15 cellular contexts compared by ENCODE assay signal in the genomic region with DNA sequence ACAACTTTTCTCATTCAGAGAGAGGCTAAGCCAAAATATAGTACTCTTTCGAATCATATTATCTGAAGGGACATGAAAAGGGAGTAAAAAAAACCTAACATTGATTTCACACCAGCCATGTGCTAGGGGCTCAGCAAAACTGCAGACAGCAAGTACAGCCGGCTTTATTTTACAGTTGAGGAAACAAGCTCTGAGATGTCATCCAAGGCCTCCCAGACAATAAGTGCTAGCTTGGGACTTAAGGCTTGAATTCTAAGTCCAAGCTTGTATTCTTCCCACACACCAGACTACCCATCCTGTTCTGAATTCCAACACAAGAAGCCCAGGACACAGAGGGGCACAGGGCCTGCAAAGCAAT.
DNase-seq lines count a peak whose midpoint lies in the region; ATAC-seq and TF ChIP-seq lines count a peak whose summit lies in the region.
"Had no signal": no experiment of that assay in that cellular context is flagged by ENCODE, and none has a peak within 500 bp of the region (broad histone marks: within the 10 kb centered on the region; RNA-seq: fewer than 3 reads in every experiment).

No MANE protein-coding gene starts in this region.

- no peak for TF ChIP-seq CTCF in AG10803 (conservative IDR thresholded peaks at IDR 0.05; ENCODE audit: low read length)
- no peak for TF ChIP-seq CTCF in RWPE2 (IDR thresholded peaks at IDR 0.05; ENCODE audit: poor library complexity, severe bottlenecking)
- no peak for TF ChIP-seq CTCF in fibroblast of pulmonary artery (IDR thresholded peaks at IDR 0.05; ENCODE audit: low read length, missing control alignments)
- no peak for TF ChIP-seq CTCF in gastrocnemius medialis (IDR thresholded peaks at IDR 0.05 in 4 of 5, conservative IDR thresholded peaks at IDR 0.05 in 1 of 5)

- H3K27me3 ChIP-seq in RWPE2 (ENCODE audit: insufficient read depth, poor library complexity, severe bottlenecking) (no peaks in the 10 kb centered on the region), gastrocnemius medialis (no peaks in the 10 kb centered on the region)
- H3K27me3 ChIP-seq: BE2C, colonic mucosa had no signal

- TF ChIP-seq POLR2A in gastrocnemius medialis (IDR thresholded peaks at IDR 0.05) = no peak
- TF ChIP-seq POLR2A in GM18505 (IDR thresholded peaks at IDR 0.05; ENCODE audit: borderline replicate concordance, extremely low read depth, insufficient read depth, insufficient read length) = no peak

- intact Hi-C loops in gastrocnemius medialis (cut with DNase I; ENCODE audit: low total_unique reads) = no loop called here

- peak; percentile 52 for DNase-seq in AG10803 (ENCODE audit: low read depth)
- DNase-seq in RWPE2 (ENCODE audit: low spot score) = no peak
- DNase-seq in fibroblast of pulmonary artery (ENCODE audit: low read depth) = peak; percentile 60
- DNase-seq in gastrocnemius medialis = no peak
- DNase-seq in HT-29 (ENCODE audit: low spot score) = no peak
- no peak for DNase-seq in natural killer cell treated with Interleukin-12 subunit alpha and Interleukin-12 subunit beta and Interleukin-15 and Interleukin-18, amount 100 ng/mL, for 72 hours (ENCODE audit: low spot score)
- DNase-seq: activated naive CD4-positive, alpha-beta T cell treated with anti-CD3 and anti-CD28 coated beads for 36 hours; BE2C; colonic mucosa; Kasumi-1; NCI-H2029 had no signal

- ATAC-seq in RWPE2 (ENCODE audit: low read depth) = no peak
- no peak for ATAC-seq in gastrocnemius medialis
- ATAC-seq in GM18505 (IDR thresholded peaks at IDR 0.05; ENCODE audit: unreplicated experiment) = no peak
- ATAC-seq in GM21381 (IDR thresholded peaks at IDR 0.05; ENCODE audit: unreplicated experiment) = no peak
- no peak for ATAC-seq in natural killer cell treated with Interleukin-12 subunit alpha and Interleukin-12 subunit beta and Interleukin-15 and Interleukin-18, amount 100 ng/mL, for 72 hours
- ATAC-seq: GM12878, GM23338 had no signal

- H3K9me3 ChIP-seq in RWPE2 (ENCODE audit: severe bottlenecking) (no peaks in the 10 kb centered on the region), gastrocnemius medialis (no peaks in the 10 kb centered on the region)
- H3K9me3 ChIP-seq: colonic mucosa had no signal

- no peaks in the 10 kb centered on the region for H3K9me3 Mint-ChIP-seq in natural killer cell treated with Interleukin-12 subunit alpha and Interleukin-12 subunit beta and Interleukin-15 and Interleukin-18, amount 100 ng/mL, for 72 hours
- H3K9me3 Mint-ChIP-seq: activated naive CD4-positive, alpha-beta T cell treated with anti-CD3 and anti-CD28 coated beads for 36 hours; GM23338 had no signal

- H3K27ac Mint-ChIP-seq in natural killer cell treated with Interleukin-12 subunit alpha and Interleukin-12 subunit beta and Interleukin-15 and Interleukin-18, amount 100 ng/mL, for 72 hours = no peak overlapping the region
- H3K27ac Mint-ChIP-seq: activated naive CD4-positive, alpha-beta T cell treated with anti-CD3 and anti-CD28 coated beads for 36 hours; GM23338 had no signal

- no peak overlapping the region for H3K4me3 Mint-ChIP-seq in natural killer cell treated with Interleukin-12 subunit alpha and Interleukin-12 subunit beta and Interleukin-15 and Interleukin-18, amount 100 ng/mL, for 72 hours
- H3K4me3 Mint-ChIP-seq: activated naive CD4-positive, alpha-beta T cell treated with anti-CD3 and anti-CD28 coated beads for 36 hours; GM23338 had no signal

- peak overlapping the region; percentile 61 for H3K27ac ChIP-seq in RWPE2 (ENCODE audit: poor library complexity, severe bottlenecking)
- peak overlapping the region in 3 of 4 donors; percentile 7 to 88 (median 24) for H3K27ac ChIP-seq in gastrocnemius medialis
- H3K27ac ChIP-seq: colonic mucosa had no signal

- H3K27me3 Mint-ChIP-seq in natural killer cell treated with Interleukin-12 subunit alpha and Interleukin-12 subunit beta and Interleukin-15 and Interleukin-18, amount 100 ng/mL, for 72 hours = peaks cover 18 to 45% of the 10 kb centered on the region in 2 donors

- no peaks in the 10 kb centered on the region for H3K4me1 Mint-ChIP-seq in natural killer cell treated with Interleukin-12 subunit alpha and Interleukin-12 subunit beta and Interleukin-15 and Interleukin-18, amount 100 ng/mL, for 72 hours (ENCODE audit: low read depth in 2 of 2)

- H3K4me3 ChIP-seq in AG10803 (ENCODE audit: low read length) = 0 out of 2 replicates have a peak overlapping the region, but pooled peaks have one; percentile 7
- no peak overlapping the region for H3K4me3 ChIP-seq in RWPE2 (ENCODE audit: severe bottlenecking)
- H3K4me3 ChIP-seq in fibroblast of pulmonary artery (replicated peaks; ENCODE audit: low read depth, low read length) = no peak overlapping the region
- H3K4me3 ChIP-seq in gastrocnemius medialis = no peak overlapping the region
- H3K4me3 ChIP-seq: colonic mucosa, GM12878, GM23338 had no signal

- in situ Hi-C loops in gastrocnemius medialis (cut with MboI; ENCODE audit: low sequenced_read_pairs in 4 of 4) = no loop called here

- H3K4me1 ChIP-seq in RWPE2 (ENCODE audit: insufficient read depth, poor library complexity, severe bottlenecking) (peaks cover 49% of the 10 kb centered on the region), gastrocnemius medialis (peaks cover 44 to 46% of the 10 kb centered on the region in 2 donors)
- H3K4me1 ChIP-seq: colonic mucosa had no signal

- H3K36me3 ChIP-seq in RWPE2 (ENCODE audit: low read depth) (no peaks in the 10 kb centered on the region), gastrocnemius medialis (no peaks in the 10 kb centered on the region)
- H3K36me3 ChIP-seq: BE2C, colonic mucosa had no signal

- H3K36me3 Mint-ChIP-seq in natural killer cell treated with Interleukin-12 subunit alpha and Interleukin-12 subunit beta and Interleukin-15 and Interleukin-18, amount 100 ng/mL, for 72 hours = no peaks in the 10 kb centered on the region

Comparison
In these comparisons a context has a peak if more than half of its experiments do, and no peak if none do; other contexts are left out.
1. DNase-seq: peak in AG10803 (single experiment) and fibroblast of pulmonary artery (single experiment); none in RWPE2 (single experiment), gastrocnemius medialis (0 of 2), HT-29 (single experiment) and natural killer cell treated with Interleukin-12 subunit alpha and Interleukin-12 subunit beta and Interleukin-15 and Interleukin-18, amount 100 ng/mL, for 72 hours (single experiment).